17 cellular contexts compared by ENCODE assay signal in the genomic region with DNA sequence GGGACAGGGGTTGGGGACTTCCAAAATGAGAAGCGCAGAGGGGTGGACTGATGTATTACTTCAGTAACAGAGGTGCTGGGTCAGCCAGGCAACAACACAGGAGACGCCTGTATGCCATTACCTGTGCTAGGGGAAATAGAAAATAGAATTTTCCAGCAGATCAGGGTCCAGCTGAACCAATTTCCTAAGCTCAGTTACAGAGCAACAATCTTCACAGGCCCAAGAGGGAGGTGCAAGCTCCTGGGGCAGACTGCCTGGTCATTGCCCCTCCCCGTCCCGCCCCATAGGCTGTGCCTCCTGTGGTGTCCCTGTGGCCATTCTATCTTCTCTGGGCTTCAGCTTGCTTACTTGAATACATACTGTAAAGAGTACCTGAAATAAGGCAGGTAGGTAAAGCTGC. TPM values are rescaled to one million over a fixed set of nuclear protein-coding genes. Genes with fewer than 3 reads are reported as not detected.
DNase-seq lines count a peak whose midpoint lies in the region; ATAC-seq and TF ChIP-seq lines count a peak whose summit lies in the region.
"Had no signal": no experiment of that assay in that cellular context is flagged by ENCODE, and none has a peak within 500 bp of the region (broad histone marks: within the 10 kb centered on the region; RNA-seq: fewer than 3 reads in every experiment).

No MANE protein-coding gene starts in this region.

- no peaks in the 10 kb centered on the region for H3K27me3 Mint-ChIP-seq in Calu3 (ENCODE audit: unreplicated experiment)
- peaks cover 3% of the 10 kb centered on the region for H3K27me3 Mint-ChIP-seq in activated naive CD8-positive, alpha-beta T cell treated with anti-CD3 and anti-CD28 coated beads, Interleukin-2, amount 50 U/mL, for 24 hours

- H3K4me3 ChIP-seq in HUES6 (ENCODE audit: low read depth, low read length), result peak overlapping the region; percentile 27; the same call in 1 of the 2 replicates
- peak overlapping the region in 1 of 2 donors; percentile 26 for H3K4me3 ChIP-seq in muscle layer of duodenum (ENCODE audit: low read depth in 1 of 2, low read length in 2 of 2)
- H3K4me3 ChIP-seq in BE2C (ENCODE audit: low read depth, low read length), result no peak overlapping the region
- H3K4me3 ChIP-seq: gastrocnemius medialis had no signal

- BruUV-seq in Calu3 (replicated peaks; lab: Mats Ljungman, UMichigan), result no TSS peak

- ATAC-seq in activated naive CD8-positive, alpha-beta T cell treated with anti-CD3 and anti-CD28 coated beads, Interleukin-2, amount 50 U/mL, for 24 hours, result no peak
- ATAC-seq in Right ventricle myocardium inferior, result no peak
- ATAC-seq: gastrocnemius medialis, left cardiac atrium had no signal

- peaks cover 78% of the 10 kb centered on the region for H3K4me1 Mint-ChIP-seq in Calu3 (ENCODE audit: low read depth, unreplicated experiment)
- peaks cover 73% of the 10 kb centered on the region for H3K4me1 Mint-ChIP-seq in activated naive CD8-positive, alpha-beta T cell treated with anti-CD3 and anti-CD28 coated beads, Interleukin-2, amount 50 U/mL, for 24 hours

- no peak overlapping the region for H3K9ac ChIP-seq in HUES6 (ENCODE audit: low read length)
- H3K9ac ChIP-seq: parathyroid adenoma had no signal

- H3K27ac ChIP-seq in HUES6 (ENCODE audit: low read depth, low read length) (no peak overlapping the region), muscle layer of duodenum (ENCODE audit: low read length) (peak overlapping the region; percentile 45)
- H3K27ac ChIP-seq: gastrocnemius medialis, parathyroid adenoma had no signal

- no peaks in the 10 kb centered on the region for H3K9me3 Mint-ChIP-seq in Calu3 (ENCODE audit: low read depth, unreplicated experiment)
- H3K9me3 Mint-ChIP-seq in activated naive CD8-positive, alpha-beta T cell treated with anti-CD3 and anti-CD28 coated beads, Interleukin-2, amount 50 U/mL, for 24 hours, result peaks cover 6% of the 10 kb centered on the region

- no peaks in the 10 kb centered on the region for H3K9me3 ChIP-seq in HUES6 (ENCODE audit: control insufficient read depth, insufficient read depth, low read depth, low read length)
- no peaks in the 10 kb centered on the region for H3K9me3 ChIP-seq in muscle layer of duodenum (ENCODE audit: control insufficient read depth in 1 of 2, low read length in 2 of 2)
- H3K9me3 ChIP-seq in BE2C, result no peaks in the 10 kb centered on the region
- H3K9me3 ChIP-seq: gastrocnemius medialis had no signal

- DNase-seq in Calu3 (no peak), BE2C (no peak), Right ventricle myocardium inferior (ENCODE audit: missing footprints) (no peak), Kasumi-1 (lab: John Stamatoyannopoulos, UW) (no peak)
- peak; percentile 19 for DNase-seq in activated naive CD8-positive, alpha-beta T cell treated with anti-CD3 and anti-CD28 coated beads, Interleukin-2, amount 50 U/mL, for 24 hours
- no peak for DNase-seq in stimulated activated CD4-positive, alpha-beta T cell treated with anti-CD3 and anti-CD28 coated beads, Interleukin-2, amount 100 ng/mL, for 48 hours
- DNase-seq: activated CD4-positive, alpha-beta T cell treated with anti-CD3 and anti-CD28 coated beads for 1 hour; amniotic stem cell; gastrocnemius medialis; left cardiac atrium; NCI-H1048; NCI-H524; stimulated activated naive CD4-positive, alpha-beta T cell treated with Interleukin-2 at 50 U/mL for 16 hours had no signal

- intact Hi-C loops in Calu3 (cut with micrococcal nuclease; ENCODE audit: unreplicated experiment) (loop anchor here (5.0 kb wide), 1 partner anchor 38 kb away; no protein-coding TSS in a partner anchor), Right ventricle myocardium inferior (cut with DNase I) (no loop called here)

- no peak for TF ChIP-seq CTCF in Calu3 (IDR thresholded peaks at IDR 0.05; ENCODE audit: unreplicated experiment)
- no peak for TF ChIP-seq CTCF in BE2C (IDR thresholded peaks at IDR 0.05; ENCODE audit: low read depth, low read length)

- peaks cover 68% of the 10 kb centered on the region for H3K36me3 Mint-ChIP-seq in Calu3 (ENCODE audit: insufficient read depth, unreplicated experiment)
- H3K36me3 Mint-ChIP-seq in activated naive CD8-positive, alpha-beta T cell treated with anti-CD3 and anti-CD28 coated beads, Interleukin-2, amount 50 U/mL, for 24 hours (ENCODE audit: low read depth), result peaks cover 58% of the 10 kb centered on the region

- H3K27me3 ChIP-seq in HUES6 (ENCODE audit: control insufficient read depth, insufficient read depth, low read length) (peaks cover 15% of the 10 kb centered on the region; the same call in 1 of the 2 replicates), muscle layer of duodenum (ENCODE audit: low read depth, low read length) (peaks cover 4% of the 10 kb centered on the region), BE2C (peaks cover 16% of the 10 kb centered on the region)

- 0 out of 2 replicates have a peak, but pooled peaks cover 6% of the 10 kb centered on the region for H3K36me3 ChIP-seq in HUES6 (ENCODE audit: control insufficient read depth, insufficient read depth, low read length)
- H3K36me3 ChIP-seq in muscle layer of duodenum (ENCODE audit: control insufficient read depth in 1 of 2, insufficient read depth in 2 of 2, low read length in 2 of 2), result no peaks in the 10 kb centered on the region
- H3K36me3 ChIP-seq in BE2C, result no peaks in the 10 kb centered on the region
- H3K36me3 ChIP-seq: gastrocnemius medialis had no signal

- peak overlapping the region; percentile 25 for H3K27ac Mint-ChIP-seq in Calu3 (ENCODE audit: unreplicated experiment)
- H3K27ac Mint-ChIP-seq in activated naive CD8-positive, alpha-beta T cell treated with anti-CD3 and anti-CD28 coated beads, Interleukin-2, amount 50 U/mL, for 24 hours, result peak overlapping the region; percentile 82

- H3K4me1 ChIP-seq in HUES6 (ENCODE audit: control insufficient read depth, insufficient read depth, low read length), result peaks cover 69% of the 10 kb centered on the region
- peaks cover 4 to 28% of the 10 kb centered on the region in 2 donors for H3K4me1 ChIP-seq in muscle layer of duodenum (ENCODE audit: control insufficient read depth in 1 of 2, insufficient read depth in 2 of 2, low read length in 2 of 2)
- H3K4me1 ChIP-seq in BE2C, result no peaks in the 10 kb centered on the region
- H3K4me1 ChIP-seq: gastrocnemius medialis, parathyroid adenoma had no signal

- CTCF ChIA-PET in Calu3 (lab: Charles Lee), result interaction anchor here (0.6 to 1.5 kb wide), 5 partner anchors 18 to 73 kb away, joined by 3 to 8 read pairs (median 4); no protein-coding TSS in a partner anchor

- peak overlapping the region; percentile 69 for H3K4me3 Mint-ChIP-seq in Calu3 (ENCODE audit: low read depth, unreplicated experiment)
- H3K4me3 Mint-ChIP-seq in activated naive CD8-positive, alpha-beta T cell treated with anti-CD3 and anti-CD28 coated beads, Interleukin-2, amount 50 U/mL, for 24 hours, result peak overlapping the region; percentile 83

RNA-seq across cellular contexts. Expression of a gene that starts 3.7 kb away (rescaled TPM):
- 62.4 and 77.5 TPM in 2 replicates for total RNA-seq in Calu3 (2022)
- polyA plus RNA-seq in BE2C (2012; ENCODE audit: insufficient read depth, insufficient read length, low read depth), result not detected
- total RNA-seq in Right ventricle myocardium inferior, result 0.60 TPM
- total RNA-seq: dermis microvascular lymphatic vessel endothelial cell had no signal

Comparison
In these comparisons a context has a peak if more than half of its experiments do, and no peak if none do; other contexts are left out.
1. RNA of a gene that starts 3.7 kb away (total RNA-seq): 62.4 to 77.5 TPM in Calu3; 0.60 TPM in Right ventricle myocardium inferior (single experiment); every median in the first group is over 10 times any median in the second.